12 cellular contexts compared by ENCODE assay signal in genomic region chr7:137958593-137959431, GRCh38. TPM values are rescaled to one million over a fixed set of nuclear protein-coding genes. Genes with fewer than 3 reads are reported as not detected.
DNase-seq lines count a peak whose midpoint lies in the region; ATAC-seq, FAIRE-seq and TF ChIP-seq lines count a peak whose summit lies in the region.
"Had no signal": no experiment of that assay in that cellular context is flagged by ENCODE, and none has a peak within 500 bp of the region (broad histone marks: within the 10 kb centered on the region; RNA-seq: fewer than 3 reads in every experiment).

No MANE protein-coding gene starts in this region.

- H3K9ac ChIP-seq in astrocyte (ENCODE audit: low read length) (no peak overlapping the region), skeletal muscle tissue (ENCODE audit: low read depth in 1 of 3, low read length in 3 of 3) (no peak overlapping the region)

- H3K27me3 ChIP-seq in astrocyte (ENCODE audit: insufficient read depth, low read length) = no peaks in the 10 kb centered on the region
- H3K27me3 ChIP-seq in skeletal muscle tissue (ENCODE audit: control insufficient read depth in 3 of 3, insufficient read depth in 3 of 3, low read length in 3 of 3) = no peaks in the 10 kb centered on the region
- H3K27me3 ChIP-seq in prostate gland (replicated peaks; ENCODE audit: insufficient read depth) = no peaks in the 10 kb centered on the region

- H3K36me3 Mint-ChIP-seq in astrocyte (ENCODE audit: low read depth, unreplicated experiment) = peaks cover 33% of the 10 kb centered on the region

- no peak for TF ChIP-seq POLR2A in prostate gland (IDR thresholded peaks at IDR 0.05)

- H3K4me3 Mint-ChIP-seq in astrocyte (ENCODE audit: unreplicated experiment) = peak overlapping the region; percentile 4
- H3K4me3 Mint-ChIP-seq: T-helper 1 cell treated with Interleukin-12 subunit alpha and Interleukin-12 subunit beta and Interleukin-4 antibody, amounts not matched to agents 30 μg/mL and 1 μg/mL, for 36 hours had no signal

- no peak overlapping the region for H2AFZ ChIP-seq in astrocyte (ENCODE audit: low read depth, low read length)

- peak overlapping the region; percentile 70 for H3K27ac Mint-ChIP-seq in astrocyte (ENCODE audit: unreplicated experiment)
- H3K27ac Mint-ChIP-seq: T-helper 1 cell treated with Interleukin-12 subunit alpha and Interleukin-12 subunit beta and Interleukin-4 antibody, amounts not matched to agents 30 μg/mL and 1 μg/mL, for 36 hours had no signal

- 92% methylated on average over 4 of the region's 4 CpGs for WGBS in prostate gland

- no peak for TF ChIP-seq CTCF in astrocyte (IDR thresholded peaks at IDR 0.05; ENCODE audit: insufficient read depth, low read depth, low read length)
- TF ChIP-seq CTCF in prostate gland (IDR thresholded peaks at IDR 0.05) = no peak
- TF ChIP-seq CTCF in D721Med (IDR thresholded peaks at IDR 0.05; ENCODE audit: insufficient read depth, missing control alignments) = no peak

- H3K36me3 ChIP-seq in astrocyte (ENCODE audit: insufficient read depth, low read length) (peaks cover 16% of the 10 kb centered on the region), skeletal muscle tissue (ENCODE audit: control insufficient read depth in 3 of 3, insufficient read depth in 3 of 3, low read length in 3 of 3) (peaks cover 0 to 4% (median 0%) of the 10 kb centered on the region in 3 donors), prostate gland (no peaks in the 10 kb centered on the region)

- peaks cover 85% of the 10 kb centered on the region for H4K20me1 ChIP-seq in astrocyte (ENCODE audit: insufficient read depth, low read length)

- intact Hi-C loops in prostate gland (cut with DNase I) = no loop called here

- no peak overlapping the region for H3K4me3 ChIP-seq in astrocyte (ENCODE audit: insufficient read depth, low read depth, low read length)
- H3K4me3 ChIP-seq in skeletal muscle tissue (ENCODE audit: low read length in 3 of 3) = no peak overlapping the region
- H3K4me3 ChIP-seq in prostate gland = no peak overlapping the region

- peak overlapping the region; percentile 32 for H3K27ac ChIP-seq in astrocyte (ENCODE audit: low read depth, low read length)
- H3K27ac ChIP-seq in skeletal muscle tissue (ENCODE audit: low read depth, low read length) = peak overlapping the region; percentile 38
- H3K27ac ChIP-seq in prostate gland = no peak overlapping the region

- H3K9me3 ChIP-seq in astrocyte (ENCODE audit: insufficient read depth, low read depth, low read length) (no peaks in the 10 kb centered on the region), skeletal muscle tissue (ENCODE audit: control insufficient read depth in 3 of 3, low read length in 3 of 3) (no peaks in the 10 kb centered on the region), prostate gland (no peaks in the 10 kb centered on the region)

- no peaks in the 10 kb centered on the region for H3K27me3 Mint-ChIP-seq in astrocyte (ENCODE audit: low read depth, unreplicated experiment)

- FAIRE-seq in astrocyte (lab: Jason Lieb, UNC) (no peak), D721Med (lab: Jason Lieb, UNC) (no peak)

- H3K4me2 ChIP-seq in astrocyte (ENCODE audit: low read length) = no peak overlapping the region

- H3K4me1 ChIP-seq in astrocyte (ENCODE audit: insufficient read depth, low read length) (peaks cover 23% of the 10 kb centered on the region), skeletal muscle tissue (ENCODE audit: control insufficient read depth in 3 of 3, insufficient read depth in 3 of 3, low read length in 3 of 3) (peaks cover 16 to 26% (median 17%) of the 10 kb centered on the region in 3 donors), prostate gland (replicated peaks) (peaks cover 10% of the 10 kb centered on the region)

- peaks cover 61% of the 10 kb centered on the region for H3K4me1 Mint-ChIP-seq in astrocyte (ENCODE audit: low read depth, unreplicated experiment)

- H3K79me2 ChIP-seq in astrocyte (ENCODE audit: insufficient read depth, low read length) = peaks cover 99% of the 10 kb centered on the region

- DNase-seq in astrocyte (ENCODE audit: low read depth) (no peak), prostate gland (ENCODE audit: low spot score) (no peak), left lobe of liver (ENCODE audit: low spot score) (no peak), D721Med (ENCODE audit: insufficient read length, low spot score) (no peak)
- DNase-seq: activated effector memory CD4-positive, alpha-beta T cell treated with anti-CD3 and anti-CD28 coated beads, Interleukin-2, amount 50 U/mL, for 16 hours; NCI-H1417 treated with DMSO at 0.1 percent for 48 hours; stimulated activated CD4-positive, alpha-beta T cell treated with anti-CD3 and anti-CD28 coated beads, Interleukin-2, amount 100 ng/mL, for 24 hours had no signal

- H3K9me3 Mint-ChIP-seq in astrocyte (ENCODE audit: unreplicated experiment) = peaks cover 2% of the 10 kb centered on the region
- H3K9me3 Mint-ChIP-seq: T-helper 1 cell treated with Interleukin-12 subunit alpha and Interleukin-12 subunit beta and Interleukin-4 antibody, amounts not matched to agents 30 μg/mL and 1 μg/mL, for 36 hours had no signal

- ATAC-seq in GM18868 (IDR thresholded peaks at IDR 0.05; ENCODE audit: unreplicated experiment) = peak; percentile 45
- peak; percentile 36 for ATAC-seq in HG02884 (IDR thresholded peaks at IDR 0.05; ENCODE audit: unreplicated experiment)
- no peak for ATAC-seq in left lobe of liver
- no peak for ATAC-seq in HG02763 (IDR thresholded peaks at IDR 0.05; ENCODE audit: unreplicated experiment)

RNA-seq across cellular contexts. Expression of gene CREB3L2, which starts 43.1 kb away (rescaled TPM):
- total RNA-seq in astrocyte = 116 and 128 TPM in 2 replicates
- total RNA-seq in skeletal muscle tissue = 12.5 TPM
- total RNA-seq in prostate gland = 10 to 100 TPM; 34.1 to 42.0 TPM
- 27.1 TPM for total RNA-seq in left lobe of liver

Comparison
In these comparisons a context has a peak if more than half of its experiments do, and no peak if none do; other contexts are left out.
1. ATAC-seq: peak in GM18868 (single experiment) and HG02884 (single experiment); none in left lobe of liver (single experiment) and HG02763 (single experiment).
2. H3K27ac ChIP-seq: peak in astrocyte (single experiment) and skeletal muscle tissue (single experiment); none in prostate gland (0 of 2).